In the genomic region with DNA sequence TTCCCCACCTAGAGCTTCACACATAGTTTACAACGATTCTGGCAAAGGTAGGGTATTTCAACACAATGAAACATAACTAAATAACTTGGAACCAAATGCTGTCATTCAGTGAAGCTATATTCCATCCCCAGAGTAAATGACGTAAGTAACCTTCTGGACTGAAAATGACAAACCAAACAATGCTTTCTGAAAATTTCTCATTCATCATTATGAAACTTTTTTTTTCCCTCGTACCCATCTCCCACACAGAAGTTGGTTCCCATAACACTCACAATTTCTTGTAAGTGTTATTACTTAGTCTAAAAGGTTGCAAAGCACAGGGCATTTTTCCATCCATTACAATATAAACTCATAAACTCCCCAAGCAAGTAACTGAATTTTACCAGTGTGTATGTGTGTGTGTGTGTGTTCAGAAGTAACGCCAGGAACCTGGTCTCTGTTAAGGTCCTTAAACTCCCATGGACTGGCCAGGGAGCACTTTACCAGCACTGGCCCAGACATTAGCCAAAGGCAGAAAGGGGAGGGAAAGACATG, we compare ENCODE assay signal across 12 cellular contexts. TPM values are rescaled to one million over a fixed set of nuclear protein-coding genes. Genes with fewer than 3 reads are reported as not detected.
DNase-seq lines count a peak whose midpoint lies in the region; ATAC-seq, FAIRE-seq and TF ChIP-seq lines count a peak whose summit lies in the region.
"Had no signal": no experiment of that assay in that cellular context is flagged by ENCODE, and none has a peak within 500 bp of the region (broad histone marks: within the 10 kb centered on the region; RNA-seq: fewer than 3 reads in every experiment).

No MANE protein-coding gene starts in this region.

- no peak for TF ChIP-seq POLR2A in GM12878 (IDR thresholded peaks at IDR 0.05; ENCODE audit: low read depth, low read length)

- H3K9me3 ChIP-seq in left ventricle myocardium inferior (replicated peaks) (no peaks in the 10 kb centered on the region), GM12878 (replicated peaks; ENCODE audit: control insufficient read depth, insufficient read depth, low read length) (peaks cover 3% of the 10 kb centered on the region; the same call in 2 of the 3 replicates), left lung (no peaks in the 10 kb centered on the region)
- H3K9me3 ChIP-seq: ascending aorta, BLaER1, neutrophil had no signal

- TF ChIP-seq RAD21 in GM12878 (IDR thresholded peaks at IDR 0.05; ENCODE audit: insufficient read depth, low read depth, low read length) = no peak

- TF ChIP-seq CTCF in left ventricle myocardium inferior (IDR thresholded peaks at IDR 0.05; ENCODE audit: borderline replicate concordance) (no peak), GM12878 (IDR thresholded peaks at IDR 0.05 in 2 of 3, conservative IDR thresholded peaks at IDR 0.05 in 1 of 3; ENCODE audit: control insufficient read depth in 2 of 3, extremely low read depth in 1 of 3, insufficient read depth in 1 of 3, low read depth in 3 of 3, low read length in 3 of 3) (no peak), left lung (IDR thresholded peaks at IDR 0.05) (no peak)

- DNase-seq in left ventricle myocardium inferior (no peak), left cardiac atrium (no peak), GM12878 (ENCODE audit: low read depth, low spot score) (peak; percentile 52), stromal cell of bone marrow (ENCODE audit: low read depth) (peak; percentile 23), left lung (no peak), G401 (ENCODE audit: low spot score) (no peak)
- DNase-seq: NCI-H446 treated with DMSO at 0.1 percent for 48 hours had no signal

- FAIRE-seq in GM12878 (lab: Jason Lieb, UNC) = no peak

- CTCF ChIA-PET in GM12878 (lab: Yijun Ruan, JAX) = interaction anchor here (0.9 to 2.0 kb wide), 4 partner anchors 8 to 19 kb away, joined by 4 to 7 read pairs (median 5); no protein-coding TSS in a partner anchor

- WGBS in GM12878 (ENCODE audit: insufficient coverage, insufficient replicate concordance, low lambda C conversion rate, missing lambda C conversion rate) = 34% methylated on average over 4 of the region's 4 CpGs

- peaks cover 33% of the 10 kb centered on the region for H3K79me2 ChIP-seq in GM12878 (ENCODE audit: control insufficient read depth, insufficient read depth, low read length)

- peaks cover 99% of the 10 kb centered on the region for H3K4me1 ChIP-seq in left ventricle myocardium inferior
- H3K4me1 ChIP-seq in GM12878 (ENCODE audit: control insufficient read depth, insufficient read depth, low read length) = peaks cover 44% of the 10 kb centered on the region
- H3K4me1 ChIP-seq in left lung = peaks cover under 1 to 42% of the 10 kb centered on the region in 2 donors

- no peak for ATAC-seq in left cardiac atrium
- ATAC-seq in HG02938 (IDR thresholded peaks at IDR 0.05; ENCODE audit: unreplicated experiment) = peak; percentile 32
- ATAC-seq in GM12878 = peak; percentile 72
- no peak for ATAC-seq in GM19455 (IDR thresholded peaks at IDR 0.05; ENCODE audit: unreplicated experiment)
- no peak for ATAC-seq in left lung

- H3K9ac ChIP-seq in GM12878 (ENCODE audit: control insufficient read depth, insufficient read depth, low read length) = peak overlapping the region; percentile 55; the same call in 1 of the 2 replicates
- H3K9ac ChIP-seq: BLaER1 had no signal

- POLR2A ChIA-PET in GM12878 (lab: Charles Lee) = interaction anchor here (0.9 to 4.2 kb wide), 6 partner anchors 10 to 475 kb away, joined by 3 to 29 read pairs (median 5); no protein-coding TSS in a partner anchor

- peaks cover 6% of the 10 kb centered on the region for H3K36me3 ChIP-seq in left ventricle myocardium inferior
- peaks cover 0 to 4% of the 10 kb centered on the region in 2 experiments; a peak in 1 of 4 replicates for H3K36me3 ChIP-seq in GM12878 (ENCODE audit: control insufficient read depth in 2 of 2, insufficient read depth in 2 of 2, low read length in 1 of 2)
- no peaks in the 10 kb centered on the region for H3K36me3 ChIP-seq in left lung
- H3K36me3 ChIP-seq: ascending aorta, neutrophil had no signal

- no TSS peak for BruUV-seq in GM12878 (replicated peaks; lab: Mats Ljungman, UMichigan)

- H3K4me2 ChIP-seq in GM12878 (ENCODE audit: control insufficient read depth, insufficient read depth) = peak overlapping the region; percentile 57
- H3K4me2 ChIP-seq: BLaER1 had no signal

- in situ Hi-C loops in GM12878 (cut with MboI) (no loop called here), G401 (cut with HindIII; ENCODE audit: low sequenced_read_pairs) (no loop called here)

- H3K27me3 ChIP-seq in left ventricle myocardium inferior (ENCODE audit: low read depth) (no peaks in the 10 kb centered on the region), GM12878 (replicated peaks in 1 of 2; ENCODE audit: control insufficient read depth in 2 of 2, insufficient read depth in 2 of 2, low read length in 1 of 2) (no peaks in the 10 kb centered on the region), left lung (no peaks in the 10 kb centered on the region)
- H3K27me3 ChIP-seq: ascending aorta, BLaER1, neutrophil had no signal

- RAD21 ChIA-PET in GM12878 (lab: Charles Lee; ENCODE audit: unreplicated experiment) = interaction anchor here (0.6 to 4.7 kb wide), 13 partner anchors 8 to 475 kb away, joined by 3 to 86 read pairs (median 7); no protein-coding TSS in a partner anchor

- intact Hi-C loops in left ventricle myocardium inferior (cut with micrococcal nuclease) = no loop called here
- intact Hi-C loops in left cardiac atrium (cut with DNase I) = no loop called here
- intact Hi-C loops in GM12878 (cut with micrococcal nuclease; ENCODE audit: unreplicated experiment) = loop anchor here (5.0 kb wide), 1 partner anchor 40 kb away; the partner anchor contains the start of gene CBLB
- intact Hi-C loops in left lung (cut with DNase I) = no loop called here

- no peak overlapping the region for H2AFZ ChIP-seq in GM12878 (ENCODE audit: control insufficient read depth, low read depth, low read length)

- SMC1A ChIA-PET in GM12878 (lab: Charles Lee; ENCODE audit: uncharacterized antibody, unreplicated experiment) = interaction anchor here (0.7 to 13.7 kb wide), 14 partner anchors 11 to 476 kb away, joined by 3 to 154 read pairs (median 6); no protein-coding TSS in a partner anchor

- H4K20me1 ChIP-seq in GM12878 (ENCODE audit: control insufficient read depth, insufficient read depth) = no peaks in the 10 kb centered on the region
- H4K20me1 ChIP-seq: BLaER1 had no signal

- H3K4me3 ChIP-seq in left ventricle myocardium inferior (no peak overlapping the region), GM12878 (no peak overlapping the region), left lung (no peak overlapping the region)
- H3K4me3 ChIP-seq: ascending aorta, BLaER1 had no signal

- peak; percentile 70 to 74; a peak in 3 of 4 replicates for TF ChIP-seq EP300 in GM12878 (IDR thresholded peaks at IDR 0.05; ENCODE audit: borderline replicate concordance in 1 of 2, control insufficient read depth in 1 of 2, low read depth in 2 of 2, low read length in 2 of 2)

- H3K27ac ChIP-seq in left ventricle myocardium inferior (replicated peaks) = peak overlapping the region; percentile 59
- peak overlapping the region; percentile 81 for H3K27ac ChIP-seq in GM12878 (ENCODE audit: control insufficient read depth, insufficient read depth)
- no peak overlapping the region for H3K27ac ChIP-seq in left lung
- H3K27ac ChIP-seq: ascending aorta, BLaER1, neutrophil had no signal

TF ChIP-seq in GM12878, 131 proteins besides CTCF, POLR2A, EP300 and RAD21 (continues in another document):
- TF ChIP-seq ZNF384 (IDR thresholded peaks at IDR 0.05; ENCODE audit: borderline replicate concordance, low read depth, low read length) (peak; percentile 71; the same call in 1 of the 2 replicates), POU2F2 (IDR thresholded peaks at IDR 0.05; ENCODE audit: borderline replicate concordance, low read depth, low read length) (no peak)

RNA-seq across cellular contexts. Expression of gene CBLB, which starts 41.6 kb away (rescaled TPM):
- total RNA-seq in left ventricle myocardium inferior (46.7 TPM), left cardiac atrium (10 to 100 TPM; 35.7 to 41.1 TPM), GM12878 (2014; rRNA removed) (27.3 and 28.9 TPM in 2 replicates), GM12878 (2014; rRNA removed; fragmentation: Illumina TruSeq; extraction: Trizol) (40.5 and 45.0 TPM in 2 replicates), GM12878 (2021) (56.4 and 57.6 TPM in 2 replicates), left lung (10 to 100 TPM; 30.7 to 34.7 TPM)
- total RNA-seq in GM12878 (2013; cell fraction: nucleolus; rRNA removed) = 1,014 and 1,112 TPM in 2 replicates
- polyA plus RNA-seq in GM12878 (2011; ENCODE audit: low read depth) = 23.4 TPM
- polyA plus RNA-seq in GM12878 (2011; rRNA removed) (107 and 119 TPM in 2 replicates), GM12878 (2014; fragmentation: Illumina TruSeq; extraction: Trizol) (46.3 and 51.7 TPM in 2 replicates), GM12878 (2014; fragmentation: Nextera tagmentation; extraction: Ambion mirVana) (10 to 100 TPM; 17.2 to 17.6 TPM), GM12878 (2014; rRNA removed) (30.4 and 30.8 TPM in 2 replicates), GM12878 (2016; fragmentation: Nextera tagmentation; extraction: Ambion mirVana) (10 to 100 TPM; 43.4 to 47.4 TPM)
- polyA plus RNA-seq in GM12878 (2011; cell fraction: cytosol; rRNA removed) = 49.4 and 66.2 TPM in 2 replicates
- 101 and 108 TPM in 2 replicates for polyA plus RNA-seq in GM12878 (2011; cell fraction: nucleus; rRNA removed)
- polyA plus RNA-seq in GM12878 (2012) = 36.8 and 37.8 TPM in 2 replicates
- polyA minus RNA-seq in GM12878 (2011; rRNA and poly(A)+ RNA removed) = 146 and 149 TPM in 2 replicates
- 29.0 and 34.4 TPM in 2 replicates for polyA minus RNA-seq in GM12878 (2011; cell fraction: cytosol; rRNA and poly(A)+ RNA removed)
- 262 and 381 TPM in 2 replicates for polyA minus RNA-seq in GM12878 (2011; cell fraction: nucleus; rRNA and poly(A)+ RNA removed)
- total RNA-seq in G401 (2014; rRNA removed; shearing (Covaris generic)) = 0.68 and 8.5 TPM in 2 replicates

Comparison
In these comparisons a context has a peak if more than half of its experiments do, and no peak if none do; other contexts are left out.
1. DNase-seq: peak in GM12878 (single experiment) and stromal cell of bone marrow (single experiment); none in left ventricle myocardium inferior (single experiment), left cardiac atrium (single experiment), left lung (0 of 2) and G401 (single experiment).
2. H3K27ac ChIP-seq: peak in left ventricle myocardium inferior (single experiment) and GM12878 (single experiment); none in left lung (0 of 2).
3. ATAC-seq: peak in HG02938 (single experiment) and GM12878 (single experiment); none in left cardiac atrium (0 of 2), GM19455 (single experiment) and left lung (single experiment).